Comparison of ENCODE assay signal across 1 cellular context in the genomic region with DNA sequence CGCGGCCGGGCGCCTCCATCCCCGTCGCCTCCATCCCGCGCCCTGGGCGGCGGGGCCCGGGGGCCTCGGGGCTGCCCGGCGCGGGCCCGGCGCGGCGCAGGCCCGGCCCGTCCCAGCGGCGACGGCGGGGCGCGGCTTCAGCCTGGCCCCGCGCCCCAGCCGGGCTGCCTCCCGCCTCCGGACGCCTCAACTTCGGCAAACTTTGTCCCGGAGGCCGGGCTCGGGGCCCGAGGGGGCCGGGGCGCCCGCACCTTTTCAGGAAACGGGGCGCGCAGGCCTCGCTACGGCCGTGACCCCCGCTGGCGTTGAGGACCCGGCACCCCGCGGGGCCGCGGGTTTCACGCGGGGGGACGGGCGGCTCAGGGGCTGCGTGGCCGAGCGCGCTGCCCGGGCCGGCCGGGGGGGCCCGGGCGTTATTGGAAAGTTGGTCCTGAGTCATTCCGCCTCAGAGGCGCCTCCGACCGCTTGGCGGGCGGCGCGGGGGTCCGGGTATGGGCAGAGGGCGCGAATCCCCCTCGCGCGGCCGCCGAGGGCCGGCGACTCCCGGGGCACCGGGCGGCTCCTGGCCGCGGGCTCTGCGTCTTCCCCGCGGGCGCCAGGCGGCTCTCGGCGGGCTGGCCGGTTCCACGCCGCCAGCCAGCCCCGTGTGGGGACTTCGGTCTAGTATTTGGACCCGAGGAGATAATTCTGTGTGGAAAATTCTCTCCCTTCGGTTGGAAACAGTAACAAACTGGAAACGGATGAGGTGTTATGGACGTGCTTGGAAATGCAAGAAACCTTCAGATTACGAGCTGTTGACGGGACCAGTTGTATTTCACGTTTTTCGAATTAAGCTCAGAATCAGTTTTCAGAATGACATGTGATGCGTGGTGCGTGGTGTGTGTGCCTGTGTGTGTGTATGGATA.
TF ChIP-seq lines count a peak whose summit lies in the region.

No MANE protein-coding gene starts in this region.

TF ChIP-seq in GM23338, 12 proteins besides CTCF, POLR2A, EP300 and RAD21 (continued from another document):
- TF ChIP-seq ETS1 (IDR thresholded peaks at IDR 0.05): no peak
- no peak for TF ChIP-seq STAT1 (IDR thresholded peaks at IDR 0.05; ENCODE audit: unreplicated experiment)
- TF ChIP-seq REST (IDR thresholded peaks at IDR 0.05; ENCODE audit: unreplicated experiment): no peak
